9 cellular contexts compared by ENCODE assay signal in the genomic region with DNA sequence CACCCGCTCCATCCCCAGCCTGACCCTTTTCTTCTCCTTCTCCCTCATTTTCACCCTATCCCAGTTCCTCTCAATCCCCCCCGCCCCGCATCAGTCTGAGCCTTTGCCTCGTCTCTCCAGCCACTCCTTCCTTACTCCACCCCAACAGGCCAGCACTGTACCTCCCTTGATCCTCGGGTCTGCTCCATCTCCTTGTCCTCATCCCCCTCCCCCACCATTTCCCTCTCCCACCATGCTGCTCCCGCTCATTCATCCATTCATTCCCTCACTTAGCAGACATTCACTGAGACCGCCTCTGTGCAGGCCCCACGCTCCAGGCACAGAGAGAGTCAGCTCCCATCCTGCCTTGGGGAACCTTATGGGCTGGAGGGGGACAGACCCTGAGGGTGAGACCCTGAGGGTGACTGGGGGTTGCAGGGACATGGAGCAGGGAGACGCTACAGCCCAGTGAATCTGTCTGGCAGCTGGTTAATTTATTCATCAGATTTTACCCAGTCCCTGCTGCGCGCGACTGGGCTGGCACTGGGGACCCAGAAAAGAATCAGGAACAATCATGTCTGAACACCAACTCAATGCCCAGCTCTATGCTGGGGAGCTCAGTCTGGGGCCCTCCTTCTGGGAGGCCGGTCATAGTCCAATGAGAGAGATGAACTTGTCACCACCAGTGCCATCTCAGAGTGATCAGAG. TPM values are rescaled to one million over a fixed set of nuclear protein-coding genes. Genes with fewer than 3 reads are reported as not detected.
DNase-seq lines count a peak whose midpoint lies in the region; ATAC-seq and TF ChIP-seq lines count a peak whose summit lies in the region.
"Had no signal": no experiment of that assay in that cellular context is flagged by ENCODE, and none has a peak within 500 bp of the region (broad histone marks: within the 10 kb centered on the region; RNA-seq: fewer than 3 reads in every experiment).

No MANE protein-coding gene starts in this region.

- H3K9me2 ChIP-seq in SU-DHL-6 (replicated peaks; ENCODE audit: insufficient read depth, low read length): no peaks in the 10 kb centered on the region

- no peaks in the 10 kb centered on the region for H4K20me1 ChIP-seq in SU-DHL-6 (ENCODE audit: low read depth, low read length)

- H3K79me2 ChIP-seq in SU-DHL-6 (ENCODE audit: insufficient read depth, low read length): no peaks in the 10 kb centered on the region; the same call in 1 of the 2 replicates

- H3F3A ChIP-seq in SU-DHL-6 (ENCODE audit: insufficient read depth): peaks cover 3% of the 10 kb centered on the region; the same call in 1 of the 2 replicates

- H3K36me3 ChIP-seq in HEK293 (ENCODE audit: control insufficient read depth in 2 of 2, insufficient read depth in 1 of 2, low read length in 2 of 2) (peaks cover 25 to 26% of the 10 kb centered on the region in 2 experiments), SU-DHL-6 (ENCODE audit: low read length) (no peaks in the 10 kb centered on the region), skeletal muscle tissue (ENCODE audit: control insufficient read depth in 3 of 3, insufficient read depth in 3 of 3, low read length in 3 of 3) (peaks cover 4 to 13% (median 9%) of the 10 kb centered on the region in 3 donors)

- H3K4me2 ChIP-seq in SU-DHL-6 (ENCODE audit: low read depth, low read length, poor library complexity, severe bottlenecking): peak overlapping the region; percentile 64

- no peaks in the 10 kb centered on the region for H3K27me3 ChIP-seq in SU-DHL-6 (ENCODE audit: low read length)
- H3K27me3 ChIP-seq in skeletal muscle tissue (ENCODE audit: control insufficient read depth in 3 of 3, insufficient read depth in 3 of 3, low read length in 3 of 3): no peaks in the 10 kb centered on the region

- no peak for DNase-seq in foreskin fibroblast
- no peak for DNase-seq in SW480 (ENCODE audit: low spot score)
- no peak for DNase-seq in MV-4-11 (lab: John Stamatoyannopoulos, UW)
- no peak for DNase-seq in SIG-M5 treated with dmso at 0.1 percent for 504 hours (lab: John Stamatoyannopoulos, UW; ENCODE audit: unreplicated experiment)

- H3K9ac ChIP-seq in SU-DHL-6 (ENCODE audit: low read length) (peak overlapping the region; percentile 74), skeletal muscle tissue (ENCODE audit: low read depth in 1 of 3, low read length in 3 of 3) (peak overlapping the region; percentile 25 to 51 (median 38))

- ATAC-seq in GM21576 (IDR thresholded peaks at IDR 0.05; ENCODE audit: unreplicated experiment): no peak

- CTCF ChIA-PET in HEK293 (lab: Yijun Ruan, JAX): interaction anchor here (1.0 to 2.6 kb wide), 3 partner anchors 44 to 266 kb away, joined by 3 to 8 read pairs (median 7); no protein-coding TSS in a partner anchor

- no peak for TF ChIP-seq CTCF in HEK293 (tag by site-specific recombination; IDR thresholded peaks at IDR 0.05)
- no peak for TF ChIP-seq CTCF in SU-DHL-6 (IDR thresholded peaks at IDR 0.05; ENCODE audit: insufficient read depth, low read length, poor library complexity, severe bottlenecking)
- TF ChIP-seq CTCF in foreskin fibroblast (IDR thresholded peaks at IDR 0.05; ENCODE audit: low read depth, low read length): no peak

- H3K27ac ChIP-seq in HEK293 (ENCODE audit: extremely low read depth, low read depth, low read length): peak overlapping the region; percentile 48; the same call in 1 of the 2 replicates
- H3K27ac ChIP-seq in SU-DHL-6 (ENCODE audit: low read depth, low read length): peak overlapping the region; percentile 40
- no peak overlapping the region for H3K27ac ChIP-seq in skeletal muscle tissue (ENCODE audit: low read depth, low read length)

- H3K4me3 ChIP-seq in HEK293 (ENCODE audit: low read depth, low read length) (peak overlapping the region; percentile 59), SU-DHL-6 (ENCODE audit: insufficient read depth, low read length, poor library complexity, severe bottlenecking) (peak overlapping the region; percentile 69), foreskin fibroblast (ENCODE audit: low read depth in 1 of 2, low read length in 2 of 2) (peak overlapping the region; percentile 64 to 65), skeletal muscle tissue (ENCODE audit: low read length in 3 of 3) (peak overlapping the region in 1 of 3 donors; percentile 76)

- H3K9me3 ChIP-seq in HEK293 (ENCODE audit: control insufficient read depth, insufficient read depth, low read depth, low read length): no peaks in the 10 kb centered on the region
- no peaks in the 10 kb centered on the region for H3K9me3 ChIP-seq in SU-DHL-6 (ENCODE audit: insufficient read depth, low read length)
- no peaks in the 10 kb centered on the region for H3K9me3 ChIP-seq in skeletal muscle tissue (ENCODE audit: control insufficient read depth in 3 of 3, low read length in 3 of 3)

- no peak overlapping the region for H2AFZ ChIP-seq in SU-DHL-6 (ENCODE audit: low read depth, low read length, severe bottlenecking)

- H3K4me1 ChIP-seq in HEK293 (ENCODE audit: control insufficient read depth, insufficient read depth, low read length) (peaks cover 19% of the 10 kb centered on the region), skeletal muscle tissue (ENCODE audit: control insufficient read depth in 3 of 3, insufficient read depth in 3 of 3, low read length in 3 of 3) (peaks cover 10 to 13% (median 11%) of the 10 kb centered on the region in 3 donors)

- POLR2A ChIA-PET in HEK293 (lab: Yijun Ruan, JAX): interaction anchor here (0.6 to 2.0 kb wide), 7 partner anchors 9 to 74 kb away, joined by 3 to 8 read pairs (median 4); a partner anchor contains a TSS

TF ChIP-seq in HEK293, 187 proteins besides CTCF, POLR2A, EP300 and RAD21 (continues in another document):
- TF ChIP-seq ZNF2 (tag by site-specific recombination; IDR thresholded peaks at IDR 0.05): no peak
- no peak for TF ChIP-seq ZBTB7A (tag by site-specific recombination; IDR thresholded peaks at IDR 0.05; ENCODE audit: low read depth)
- TF ChIP-seq MZF1 (tag by site-specific recombination; IDR thresholded peaks at IDR 0.05; ENCODE audit: borderline replicate concordance): no peak
- TF ChIP-seq ZBTB17 (tag by site-specific recombination; IDR thresholded peaks at IDR 0.05): 0 out of 2 replicates have a peak, but pooled peaks have one; percentile 30
- TF ChIP-seq, protein P1, sequence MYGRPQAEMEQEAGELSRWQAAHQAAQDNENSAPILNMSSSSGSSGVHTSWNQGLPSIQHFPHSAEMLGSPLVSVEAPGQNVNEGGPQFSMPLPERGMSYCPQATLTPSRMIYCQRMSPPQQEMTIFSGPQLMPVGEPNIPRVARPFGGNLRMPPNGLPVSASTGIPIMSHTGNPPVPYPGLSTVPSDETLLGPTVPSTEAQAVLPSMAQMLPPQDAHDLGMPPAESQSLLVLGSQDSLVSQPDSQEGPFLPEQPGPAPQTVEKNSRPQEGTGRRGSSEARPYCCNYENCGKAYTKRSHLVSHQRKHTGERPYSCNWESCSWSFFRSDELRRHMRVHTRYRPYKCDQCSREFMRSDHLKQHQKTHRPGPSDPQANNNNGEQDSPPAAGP (tag by site-specific recombination; IDR thresholded peaks at IDR 0.05): peak; percentile 28; the same call in 1 of the 2 replicates
- no peak for TF ChIP-seq ZNF514 (tag by site-specific recombination; IDR thresholded peaks at IDR 0.05)
- TF ChIP-seq, protein P2, sequence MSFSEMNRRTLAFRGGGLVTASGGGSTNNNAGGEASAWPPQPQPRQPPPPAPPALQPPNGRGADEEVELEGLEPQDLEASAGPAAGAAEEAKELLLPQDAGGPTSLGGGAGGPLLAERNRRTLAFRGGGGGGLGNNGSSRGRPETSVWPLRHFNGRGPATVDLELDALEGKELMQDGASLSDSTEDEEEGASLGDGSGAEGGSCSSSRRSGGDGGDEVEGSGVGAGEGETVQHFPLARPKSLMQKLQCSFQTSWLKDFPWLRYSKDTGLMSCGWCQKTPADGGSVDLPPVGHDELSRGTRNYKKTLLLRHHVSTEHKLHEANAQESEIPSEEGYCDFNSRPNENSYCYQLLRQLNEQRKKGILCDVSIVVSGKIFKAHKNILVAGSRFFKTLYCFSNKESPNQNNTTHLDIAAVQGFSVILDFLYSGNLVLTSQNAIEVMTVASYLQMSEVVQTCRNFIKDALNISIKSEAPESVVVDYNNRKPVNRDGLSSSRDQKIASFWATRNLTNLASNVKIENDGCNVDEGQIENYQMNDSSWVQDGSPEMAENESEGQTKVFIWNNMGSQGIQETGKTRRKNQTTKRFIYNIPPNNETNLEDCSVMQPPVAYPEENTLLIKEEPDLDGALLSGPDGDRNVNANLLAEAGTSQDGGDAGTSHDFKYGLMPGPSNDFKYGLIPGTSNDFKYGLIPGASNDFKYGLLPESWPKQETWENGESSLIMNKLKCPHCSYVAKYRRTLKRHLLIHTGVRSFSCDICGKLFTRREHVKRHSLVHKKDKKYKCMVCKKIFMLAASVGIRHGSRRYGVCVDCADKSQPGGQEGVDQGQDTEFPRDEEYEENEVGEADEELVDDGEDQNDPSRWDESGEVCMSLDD (tag by site-specific recombination; IDR thresholded peaks at IDR 0.05): peak; percentile 1; the same call in 1 of the 2 replicates
- TF ChIP-seq KLF16 (tag by site-specific recombination; IDR thresholded peaks at IDR 0.05): no peak
- no peak for TF ChIP-seq KLF7 (tag by site-specific recombination; IDR thresholded peaks at IDR 0.05; ENCODE audit: borderline replicate concordance)
- no peak for TF ChIP-seq ZNF792 (tag by site-specific recombination; IDR thresholded peaks at IDR 0.05)
- TF ChIP-seq ZNF777 (tag by site-specific recombination; IDR thresholded peaks at IDR 0.05; ENCODE audit: borderline replicate concordance): 0 out of 2 replicates have a peak, but pooled peaks have one; percentile 23
- TF ChIP-seq, protein P3, sequence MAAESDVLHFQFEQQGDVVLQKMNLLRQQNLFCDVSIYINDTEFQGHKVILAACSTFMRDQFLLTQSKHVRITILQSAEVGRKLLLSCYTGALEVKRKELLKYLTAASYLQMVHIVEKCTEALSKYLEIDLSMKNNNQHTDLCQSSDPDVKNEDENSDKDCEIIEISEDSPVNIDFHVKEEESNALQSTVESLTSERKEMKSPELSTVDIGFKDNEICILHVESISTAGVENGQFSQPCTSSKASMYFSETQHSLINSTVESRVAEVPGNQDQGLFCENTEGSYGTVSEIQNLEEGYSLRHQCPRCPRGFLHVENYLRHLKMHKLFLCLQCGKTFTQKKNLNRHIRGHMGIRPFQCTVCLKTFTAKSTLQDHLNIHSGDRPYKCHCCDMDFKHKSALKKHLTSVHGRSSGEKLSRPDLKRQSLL (tag by site-specific recombination; IDR thresholded peaks at IDR 0.05): peak; percentile 29; the same call in 1 of the 2 replicates
- TF ChIP-seq GLIS2 (tag by site-specific recombination; IDR thresholded peaks at IDR 0.05): peak; percentile 33
- peak; percentile 15; the same call in 1 of the 2 replicates for TF ChIP-seq ZNF600 (tag by site-specific recombination; IDR thresholded peaks at IDR 0.05)
- TF ChIP-seq ZNF335 (tag by site-specific recombination; conservative IDR thresholded peaks at IDR 0.05): peak; percentile 72
- no peak for TF ChIP-seq ZNF610 (tag by site-specific recombination; IDR thresholded peaks at IDR 0.05; ENCODE audit: borderline replicate concordance)
- peak; percentile 68 for TF ChIP-seq ZNF366 (tag by site-specific recombination; conservative IDR thresholded peaks at IDR 0.05)

RNA-seq across cellular contexts. Expression of a gene that starts 0.9 kb away (rescaled TPM):
- 1.0 TPM for total RNA-seq in skeletal muscle tissue

RNA-seq across cellular contexts. Expression of a gene that starts 18.3 kb away (rescaled TPM):
- 1.0 TPM for total RNA-seq in skeletal muscle tissue

RNA-seq across cellular contexts. Expression of a gene that starts 19.4 kb away (rescaled TPM):
- total RNA-seq in skeletal muscle tissue: 52.7 TPM
- total RNA-seq: HT1080 had no signal

RNA-seq across cellular contexts. Expression of a gene that starts 27.9 kb away (rescaled TPM):
- 3.1 TPM for total RNA-seq in skeletal muscle tissue

RNA-seq across cellular contexts. Expression of a gene that starts 30.8 kb away (rescaled TPM):
- total RNA-seq in skeletal muscle tissue: 7.8 TPM
